Comparison of ENCODE assay signal across 1 cellular context in genomic region chr17:28189667-28190066, GRCh38.
TF ChIP-seq lines count a peak whose summit lies in the region.

No MANE protein-coding gene starts in this region.

TF ChIP-seq in K562, 482 proteins besides CTCF, POLR2A, EP300 and RAD21 (continued from another document and continues in another):
- TF ChIP-seq USF1 (CRISPR knock-in tag; IDR thresholded peaks at IDR 0.05) (no peak), HES1 (IDR thresholded peaks at IDR 0.05; ENCODE audit: low read depth) (peak; percentile 42; the same call in 1 of the 2 replicates), VEZF1 (CRISPR knock-in tag; IDR thresholded peaks at IDR 0.05) (peak; percentile 26; the same call in 1 of the 2 replicates), CHD2 (IDR thresholded peaks at IDR 0.05; ENCODE audit: low read depth, low read length) (no peak), TEAD1 (CRISPR knock-in tag; IDR thresholded peaks at IDR 0.05) (peak in 1 of 2 experiments; percentile 76; a peak in 2 of 4 replicates), DEAF1 (CRISPR knock-in tag; IDR thresholded peaks at IDR 0.05) (no peak), ZNF347 (CRISPR knock-in tag; IDR thresholded peaks at IDR 0.05; ENCODE audit: low read depth) (no peak), RCOR1 (IDR thresholded peaks at IDR 0.05; ENCODE audit: borderline replicate concordance in 1 of 2, low read depth in 2 of 2, low read length in 2 of 2) (peak in 1 of 2 experiments; percentile 96; a peak in 2 of 4 replicates), HMBOX1 (IDR thresholded peaks at IDR 0.05) (no peak), ILK (tag; IDR thresholded peaks at IDR 0.05; ENCODE audit: borderline replicate concordance, low read depth) (no peak), ZNF79 (CRISPR knock-in tag; IDR thresholded peaks at IDR 0.05; ENCODE audit: low read depth) (no peak), REST (CRISPR knock-in tag; IDR thresholded peaks at IDR 0.05; ENCODE audit: low read depth) (no peak), ZBTB49 (CRISPR knock-in tag; IDR thresholded peaks at IDR 0.05; ENCODE audit: borderline replicate concordance) (no peak), MTA3 (IDR thresholded peaks at IDR 0.05; ENCODE audit: borderline replicate concordance) (no peak), HMGXB4 (CRISPR knock-in tag; IDR thresholded peaks at IDR 0.05) (no peak), BRF1 (IDR thresholded peaks at IDR 0.05; ENCODE audit: borderline replicate concordance, extremely low read depth, insufficient read length) (no peak), LCOR (CRISPR knock-in tag; IDR thresholded peaks at IDR 0.05) (no peak), BRD9 (IDR thresholded peaks at IDR 0.05; ENCODE audit: low read depth, partially characterized antibody) (no peak), SMARCA5 (IDR thresholded peaks at IDR 0.05) (no peak), ZNF644 (tag; IDR thresholded peaks at IDR 0.05; ENCODE audit: low read depth) (no peak), NCOA2 (IDR thresholded peaks at IDR 0.05; ENCODE audit: partially characterized antibody in 2 of 2) (no peak), FOXM1 (IDR thresholded peaks at IDR 0.05; ENCODE audit: low read depth) (peak; percentile 68; the same call in 1 of the 2 replicates), FOXM1 (CRISPR knock-in tag; IDR thresholded peaks at IDR 0.05; ENCODE audit: low read depth) (no peak), MAX (CRISPR knock-in tag; IDR thresholded peaks at IDR 0.05) (no peak), PHB2 (IDR thresholded peaks at IDR 0.05; ENCODE audit: low read depth) (no peak), SP2 (IDR thresholded peaks at IDR 0.05; ENCODE audit: extremely low read depth, low read depth, low read length, poor library complexity, severe bottlenecking) (no peak), GABPB1 (CRISPR knock-in tag; IDR thresholded peaks at IDR 0.05) (no peak), PHTF2 (CRISPR knock-in tag; IDR thresholded peaks at IDR 0.05) (no peak), ZNF184 (CRISPR knock-in tag; IDR thresholded peaks at IDR 0.05) (no peak), KAT7 (CRISPR knock-in tag; IDR thresholded peaks at IDR 0.05; ENCODE audit: borderline replicate concordance) (no peak), ZFP91 (CRISPR knock-in tag; IDR thresholded peaks at IDR 0.05) (no peak), ZNF311 (CRISPR knock-in tag; IDR thresholded peaks at IDR 0.05) (no peak), EGR1 (conservative IDR thresholded peaks at IDR 0.05) (no peak), THAP12 (CRISPR knock-in tag; IDR thresholded peaks at IDR 0.05) (no peak), ATF7 (IDR thresholded peaks at IDR 0.05) (no peak), SRSF1 (IDR thresholded peaks at IDR 0.05; ENCODE audit: low read depth, low read length) (no peak), ZNF445 (CRISPR knock-in tag; IDR thresholded peaks at IDR 0.05; ENCODE audit: low read depth) (no peak), ZNF444 (CRISPR knock-in tag; IDR thresholded peaks at IDR 0.05) (no peak), HOMEZ (CRISPR knock-in tag; IDR thresholded peaks at IDR 0.05) (no peak), ELK1 (CRISPR knock-in tag; IDR thresholded peaks at IDR 0.05) (no peak), TGIF2 (CRISPR knock-in tag; IDR thresholded peaks at IDR 0.05) (no peak)
